9 cellular contexts compared by ENCODE assay signal in the genomic region with DNA sequence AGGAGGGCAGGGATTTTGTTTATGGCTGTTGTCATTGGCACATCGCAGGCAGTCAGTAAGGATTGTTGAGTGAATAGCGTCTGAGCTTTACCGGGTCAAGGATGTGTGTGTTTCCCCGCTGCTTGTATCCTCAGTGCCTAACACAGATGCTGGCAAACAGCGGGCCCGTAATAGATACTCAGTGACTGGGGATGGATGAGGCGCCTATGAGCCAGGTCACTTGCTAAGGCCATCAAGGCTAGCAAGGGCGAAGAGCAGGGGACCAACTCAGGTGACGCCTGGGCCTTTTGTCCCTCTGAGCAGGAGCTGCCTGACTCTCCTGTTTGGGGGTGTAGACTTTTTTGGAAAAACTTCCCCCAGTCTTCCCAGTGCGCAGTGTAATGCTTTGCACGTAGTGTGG. TPM values are rescaled to one million over a fixed set of nuclear protein-coding genes. Genes with fewer than 3 reads are reported as not detected.
A peak's percentile ranks its signal among the peaks of the same experiment; 100 is the strongest.
DNase-seq lines count a peak whose midpoint lies in the region; ATAC-seq and TF ChIP-seq lines count a peak whose summit lies in the region.
"Had no signal": no experiment of that assay in that cellular context is flagged by ENCODE, and none has a peak within 500 bp of the region (broad histone marks: within the 10 kb centered on the region; RNA-seq: fewer than 3 reads in every experiment).

No MANE protein-coding gene starts in this region.

- H3K27ac Mint-ChIP-seq in Caco-2 (ENCODE audit: unreplicated experiment) = no peak overlapping the region
- H3K27ac Mint-ChIP-seq in effector memory CD8-positive, alpha-beta T cell = no peak overlapping the region

- CTCF ChIA-PET in Caco-2 (lab: Charles Lee) = no interaction called here
- CTCF ChIA-PET in OCI-LY7 (lab: Charles Lee; ENCODE audit: unreplicated experiment) = interaction anchor here (1.0 kb wide), 1 partner anchor 27 kb away, joined by 3 read pairs; no protein-coding TSS in a partner anchor

- H3K9me3 ChIP-seq in Caco-2 (no peaks in the 10 kb centered on the region), OCI-LY7 (ENCODE audit: low read length) (no peaks in the 10 kb centered on the region), neuron (ENCODE audit: low read length) (no peaks in the 10 kb centered on the region)

- TF ChIP-seq CTCF in Caco-2 (IDR thresholded peaks at IDR 0.05; ENCODE audit: insufficient read depth in 1 of 2, low read depth in 1 of 2, low read length in 1 of 2, severe bottlenecking in 1 of 2, unreplicated experiment in 1 of 2) (no peak), OCI-LY7 (conservative IDR thresholded peaks at IDR 0.05; ENCODE audit: low read length) (no peak)

- no peak overlapping the region for H3K27ac ChIP-seq in OCI-LY7 (ENCODE audit: low read depth, low read length, poor library complexity, severe bottlenecking)

- no peaks in the 10 kb centered on the region for H3K9me2 ChIP-seq in OCI-LY7 (ENCODE audit: insufficient read depth, low read length)

- ATAC-seq in effector memory CD8-positive, alpha-beta T cell (replicated peaks) = no peak
- ATAC-seq in GM19035 (IDR thresholded peaks at IDR 0.05; ENCODE audit: unreplicated experiment) = no peak
- no peak for ATAC-seq in GM18505 (IDR thresholded peaks at IDR 0.05; ENCODE audit: unreplicated experiment)
- ATAC-seq in GM21526 (IDR thresholded peaks at IDR 0.05; ENCODE audit: low FRiP score, unreplicated experiment) = no peak

- DNase-seq in Caco-2 (no peak), OCI-LY7 (ENCODE audit: low spot score) (no peak), nucleus accumbens (lab: John Stamatoyannopoulos, UW) (no peak)
- no peak for DNase-seq in effector memory CD8-positive, alpha-beta T cell
- DNase-seq: stimulated activated CD4-positive, alpha-beta T cell treated with anti-CD3 and anti-CD28 coated beads, Interleukin-4, amount 100 ng/mL, for 1 hour had no signal

- H3K36me3 ChIP-seq in Caco-2 (ENCODE audit: control insufficient read depth, insufficient read depth, low read length) (no peaks in the 10 kb centered on the region), OCI-LY7 (ENCODE audit: insufficient read depth, low read length) (no peaks in the 10 kb centered on the region; the same call in 1 of the 2 replicates), neuron (ENCODE audit: insufficient read depth, low read length) (no peaks in the 10 kb centered on the region)

- peak overlapping the region; percentile 86 for H2AFZ ChIP-seq in OCI-LY7 (ENCODE audit: low read length)
- H2AFZ ChIP-seq in neuron (ENCODE audit: low read depth, low read length) = peak overlapping the region; percentile 75

- no peak for TF ChIP-seq POLR2A in GM18505 (IDR thresholded peaks at IDR 0.05; ENCODE audit: borderline replicate concordance, extremely low read depth, insufficient read depth, insufficient read length)

- peak overlapping the region; percentile 87 for H3K4me2 ChIP-seq in OCI-LY7 (ENCODE audit: low read length)

- H3K4me1 ChIP-seq in Caco-2 (peaks cover 17% of the 10 kb centered on the region), OCI-LY7 (ENCODE audit: insufficient read depth, low read length, poor library complexity, severe bottlenecking) (peaks cover 38% of the 10 kb centered on the region), neuron (ENCODE audit: insufficient read depth, low read length) (peaks cover 21% of the 10 kb centered on the region)

- BruUV-seq in Caco-2 (replicated peaks; lab: Mats Ljungman, UMichigan) = no TSS peak
- BruUV-seq in OCI-LY7 (replicated peaks; lab: Mats Ljungman, UMichigan) = no TSS peak

- POLR2A ChIA-PET in Caco-2 (lab: Charles Lee) = no interaction called here
- POLR2A ChIA-PET in OCI-LY7 (lab: Charles Lee) = interaction anchor here (0.5 to 1.5 kb wide), 8 partner anchors 12 to 681 kb away, joined by 3 to 5 read pairs (median 3); no protein-coding TSS in a partner anchor

- peaks cover 22% of the 10 kb centered on the region for H3K27me3 Mint-ChIP-seq in Caco-2 (ENCODE audit: insufficient read depth, unreplicated experiment)
- H3K27me3 Mint-ChIP-seq in effector memory CD8-positive, alpha-beta T cell = peaks cover 30 to 57% of the 10 kb centered on the region in 2 donors

- H4K20me1 ChIP-seq in OCI-LY7 (ENCODE audit: insufficient read depth, low read length) = peaks cover 5% of the 10 kb centered on the region; the same call in 1 of the 2 replicates

- peaks cover 6% of the 10 kb centered on the region for H3K4me1 Mint-ChIP-seq in Caco-2 (ENCODE audit: low read depth, unreplicated experiment)
- no peaks in the 10 kb centered on the region for H3K4me1 Mint-ChIP-seq in effector memory CD8-positive, alpha-beta T cell (ENCODE audit: low read depth in 2 of 2)

- H3K4me3 ChIP-seq in Caco-2 (ENCODE audit: low read depth, low read length) (peak overlapping the region; percentile 55), OCI-LY7 (ENCODE audit: low read depth, low read length, poor library complexity, severe bottlenecking) (peak overlapping the region; percentile 75), neuron (ENCODE audit: low read length) (peak overlapping the region; percentile 61)

- H3K79me2 ChIP-seq in OCI-LY7 (ENCODE audit: insufficient read depth, low read depth, low read length) = peaks cover 37% of the 10 kb centered on the region

- H3K9me3 Mint-ChIP-seq in Caco-2 (ENCODE audit: unreplicated experiment) = no peaks in the 10 kb centered on the region
- H3K9me3 Mint-ChIP-seq in effector memory CD8-positive, alpha-beta T cell = no peaks in the 10 kb centered on the region

- H3K36me3 Mint-ChIP-seq in Caco-2 (ENCODE audit: insufficient read depth, unreplicated experiment) = no peaks in the 10 kb centered on the region
- H3K36me3 Mint-ChIP-seq in effector memory CD8-positive, alpha-beta T cell (ENCODE audit: insufficient read depth) = no peaks in the 10 kb centered on the region

- peak overlapping the region; percentile 64 for H3K4me3 Mint-ChIP-seq in Caco-2 (ENCODE audit: unreplicated experiment)
- H3K4me3 Mint-ChIP-seq in effector memory CD8-positive, alpha-beta T cell = peak overlapping the region; percentile 46 to 47

- H3K27me3 ChIP-seq in Caco-2 (replicated peaks; ENCODE audit: control insufficient read depth, insufficient read depth, low read length) = peaks cover 3% of the 10 kb centered on the region; the same call in 1 of the 2 replicates
- H3K27me3 ChIP-seq in neuron (ENCODE audit: insufficient read depth, low read length) = no peaks in the 10 kb centered on the region

- intact Hi-C loops in Caco-2 (cut with micrococcal nuclease; ENCODE audit: unreplicated experiment) (no loop called here), OCI-LY7 (cut with micrococcal nuclease; ENCODE audit: unreplicated experiment) (loop anchor here (5.0 kb wide), 2 partner anchors 167 to 362 kb away; a partner anchor contains a TSS)

RNA-seq across cellular contexts. Expression of a gene that starts 0.7 kb away (rescaled TPM):
- total RNA-seq in Caco-2 (2022) = 0.12 and 0.25 TPM in 2 replicates
- 24.5 and 30.0 TPM in 2 replicates for total RNA-seq in OCI-LY7 (2014; rRNA removed; shearing (Covaris generic))
- total RNA-seq in OCI-LY7 (2022) = 36.6 and 37.3 TPM in 2 replicates

Comparison
In these comparisons a context has a peak if more than half of its experiments do, and no peak if none do; other contexts are left out.
1. RNA of a gene that starts 0.7 kb away (total RNA-seq): 24.5 to 37.3 TPM in OCI-LY7; 0.12 to 0.25 TPM in Caco-2; every median in the first group is over 10 times any median in the second.
2. Peak in every context shown above with its lines, with median percentiles within 50 percentile points of each other: H3K4me3 ChIP-seq.